In the genomic region with DNA sequence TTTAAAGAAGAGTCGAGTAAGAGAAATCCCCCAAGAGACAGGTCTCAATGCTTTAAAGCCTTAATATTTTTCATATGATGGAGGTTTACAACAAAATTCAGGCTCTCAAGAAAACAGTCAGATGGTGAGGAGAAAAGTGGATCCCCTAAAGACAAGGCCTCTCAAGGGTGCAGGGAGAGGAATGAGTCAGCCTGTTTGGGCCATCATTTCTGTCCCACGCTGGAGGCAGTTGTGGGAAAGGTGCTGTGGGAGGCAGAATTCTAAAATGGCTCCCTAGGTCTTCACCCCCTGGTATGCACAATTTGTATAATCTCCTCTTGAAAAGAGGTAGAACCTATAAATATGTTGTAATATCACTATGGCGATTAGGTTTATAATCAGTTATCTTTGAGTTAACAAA, we compare ENCODE assay signal across 1 cellular context.
TF ChIP-seq lines count a peak whose summit lies in the region.

No MANE protein-coding gene starts in this region.

TF ChIP-seq in K562, 482 proteins besides CTCF, POLR2A, EP300 and RAD21 (continued from another document):
- peak; percentile 40; the same call in 1 of the 2 replicates for TF ChIP-seq JUND (IDR thresholded peaks at IDR 0.05; ENCODE audit: borderline replicate concordance, low read depth, low read length)
- TF ChIP-seq JUND (tag; IDR thresholded peaks at IDR 0.05; ENCODE audit: borderline replicate concordance, low read depth, low read length) = no peak; the same call in 2 of the 3 replicates
- TF ChIP-seq YY1 (IDR thresholded peaks at IDR 0.05; ENCODE audit: borderline replicate concordance in 1 of 3, control insufficient read depth in 1 of 3, extremely low read depth in 1 of 3, insufficient read depth in 3 of 3, insufficient read length in 1 of 3, insufficient replicate concordance in 2 of 3, low read depth in 1 of 3, low read length in 2 of 3) = peak in 1 of 3 experiments; percentile 35
- TF ChIP-seq NFE2 (IDR thresholded peaks at IDR 0.05; ENCODE audit: low read depth) = peak; percentile 79
- TF ChIP-seq, protein P1, sequence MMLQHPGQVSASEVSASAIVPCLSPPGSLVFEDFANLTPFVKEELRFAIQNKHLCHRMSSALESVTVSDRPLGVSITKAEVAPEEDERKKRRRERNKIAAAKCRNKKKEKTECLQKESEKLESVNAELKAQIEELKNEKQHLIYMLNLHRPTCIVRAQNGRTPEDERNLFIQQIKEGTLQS (IDR thresholded peaks at IDR 0.05) = peak; percentile 16; the same call in 1 of the 2 replicates
- TF ChIP-seq, protein P1 (CRISPR knock-in tag; conservative IDR thresholded peaks at IDR 0.05) = no peak
- TF ChIP-seq CEBPB (tag; IDR thresholded peaks at IDR 0.05) = 0 out of 2 replicates have a peak, but pooled peaks have one; percentile 17
- TF ChIP-seq EP400 (IDR thresholded peaks at IDR 0.05) = no peak
- peak; percentile 45; the same call in 1 of the 2 replicates for TF ChIP-seq FOSL1 (tag; conservative IDR thresholded peaks at IDR 0.05)
- TF ChIP-seq, protein P2, sequence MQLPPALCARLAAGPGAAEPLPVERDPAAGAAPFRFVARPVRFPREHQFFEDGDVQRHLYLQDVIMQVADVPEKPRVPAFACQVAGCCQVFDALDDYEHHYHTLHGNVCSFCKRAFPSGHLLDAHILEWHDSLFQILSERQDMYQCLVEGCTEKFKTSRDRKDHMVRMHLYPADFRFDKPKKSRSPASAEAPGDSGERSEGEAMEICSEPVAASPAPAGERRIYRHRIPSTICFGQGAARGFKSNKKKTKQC (CRISPR knock-in tag; IDR thresholded peaks at IDR 0.05) = no peak
- TF ChIP-seq CTBP1 (IDR thresholded peaks at IDR 0.05; ENCODE audit: borderline replicate concordance) = peak; percentile 29; the same call in 1 of the 2 replicates
- TF ChIP-seq ZNF695 (CRISPR knock-in tag; IDR thresholded peaks at IDR 0.05) = no peak
